ENCODE assay signal across 10 cellular contexts in genomic region chr16:75256871-75257343, GRCh38. TPM values are rescaled to one million over a fixed set of nuclear protein-coding genes. Genes with fewer than 3 reads are reported as not detected.
A peak's percentile ranks its signal among the peaks of the same experiment; 100 is the strongest.
DNase-seq lines count a peak whose midpoint lies in the region; ATAC-seq, FAIRE-seq and TF ChIP-seq lines count a peak whose summit lies in the region.
"Had no signal": no experiment of that assay in that cellular context is flagged by ENCODE, and none has a peak within 500 bp of the region (broad histone marks: within the 10 kb centered on the region; RNA-seq: fewer than 3 reads in every experiment).

No MANE protein-coding gene starts in this region.

- H3K4me3 ChIP-seq in HUES6 (ENCODE audit: low read depth, low read length) (no peak overlapping the region), left lung (no peak overlapping the region)

- H3K9ac ChIP-seq in HUES6 (ENCODE audit: low read length), result no peak overlapping the region

- peak; percentile 35 for TF ChIP-seq CTCF in chondrocyte (IDR thresholded peaks at IDR 0.05)
- TF ChIP-seq CTCF in left lung (IDR thresholded peaks at IDR 0.05), result no peak
- no peak for TF ChIP-seq CTCF in foreskin keratinocyte (conservative IDR thresholded peaks at IDR 0.05)

- intact Hi-C loops in left lung (cut with DNase I), result no loop called here

- peak overlapping the region; percentile 92 for H3K27ac Mint-ChIP-seq in chondrocyte (ENCODE audit: unreplicated experiment)
- H3K27ac Mint-ChIP-seq: activated naive CD4-positive, alpha-beta T cell treated with anti-CD3 and anti-CD28 coated beads for 36 hours; naive B cell had no signal

- ATAC-seq in left lung (peak; percentile 24), foreskin keratinocyte (no peak), HG02678 (IDR thresholded peaks at IDR 0.05; ENCODE audit: unreplicated experiment) (no peak)

- DNase-seq in chondrocyte (ENCODE audit: low spot score) (peak; percentile 91), left lung (peak; percentile 41 to 69), foreskin keratinocyte (no peak), urothelium cell line (ENCODE audit: low spot score) (no peak)
- DNase-seq: activated naive CD4-positive, alpha-beta T cell treated with anti-CD3 and anti-CD28 coated beads for 36 hours; naive B cell had no signal

- H3K36me3 Mint-ChIP-seq in chondrocyte (ENCODE audit: low read depth), result no peaks in the 10 kb centered on the region
- H3K36me3 Mint-ChIP-seq: naive B cell had no signal

- H3K4me1 ChIP-seq in HUES6 (ENCODE audit: control insufficient read depth, insufficient read depth, low read length) (peaks cover 78% of the 10 kb centered on the region), left lung (peaks cover 60 to 76% of the 10 kb centered on the region in 2 donors), foreskin keratinocyte (peaks cover 18% of the 10 kb centered on the region)

- no peaks in the 10 kb centered on the region for H3K9me3 Mint-ChIP-seq in chondrocyte (ENCODE audit: low read depth)
- H3K9me3 Mint-ChIP-seq: activated naive CD4-positive, alpha-beta T cell treated with anti-CD3 and anti-CD28 coated beads for 36 hours; naive B cell had no signal

- H3K27me3 ChIP-seq in HUES6 (ENCODE audit: control insufficient read depth, insufficient read depth, low read length), result no peaks in the 10 kb centered on the region
- H3K27me3 ChIP-seq in left lung, result peaks cover 0 to 54% of the 10 kb centered on the region in 2 donors
- no peaks in the 10 kb centered on the region for H3K27me3 ChIP-seq in foreskin keratinocyte

- H3K9me3 ChIP-seq in HUES6 (ENCODE audit: control insufficient read depth, insufficient read depth, low read depth, low read length) (no peaks in the 10 kb centered on the region), left lung (no peaks in the 10 kb centered on the region)

- peaks cover 91% of the 10 kb centered on the region for H3K4me1 Mint-ChIP-seq in chondrocyte (ENCODE audit: low read depth)

- peak overlapping the region; percentile 25 for H3K4me3 Mint-ChIP-seq in chondrocyte (ENCODE audit: unreplicated experiment)
- H3K4me3 Mint-ChIP-seq: activated naive CD4-positive, alpha-beta T cell treated with anti-CD3 and anti-CD28 coated beads for 36 hours; naive B cell had no signal

- no peak for FAIRE-seq in urothelium cell line (lab: Jason Lieb, UNC)

- H3K27ac ChIP-seq in HUES6 (ENCODE audit: low read depth, low read length) (peak overlapping the region; percentile 60; the same call in 1 of the 2 replicates), left lung (peak overlapping the region; percentile 68 to 72), temporal lobe (ENCODE audit: low read depth, low read length) (peak overlapping the region; percentile 55), foreskin keratinocyte (no peak overlapping the region)

- H3K36me3 ChIP-seq in HUES6 (ENCODE audit: control insufficient read depth, insufficient read depth, low read length), result 0 out of 2 replicates have a peak, but pooled peaks cover under 1% of the 10 kb centered on the region
- H3K36me3 ChIP-seq in left lung, result no peaks in the 10 kb centered on the region

- H3K27me3 Mint-ChIP-seq in chondrocyte (ENCODE audit: low read depth), result no peaks in the 10 kb centered on the region

RNA-seq across cellular contexts. Expression of gene BCAR1, which starts 5.5 kb away (rescaled TPM):
- total RNA-seq in chondrocyte, result 125 to 140 TPM (median 125 TPM) in 3 replicates
- 10 to 100 TPM; 67.6 to 73.6 TPM for total RNA-seq in left lung
- 17.2 TPM for total RNA-seq in temporal lobe
- 78.2 and 80.5 TPM in 2 replicates for total RNA-seq in foreskin keratinocyte
- polyA plus RNA-seq in foreskin keratinocyte, result 71.8 and 72.2 TPM in 2 replicates

RNA-seq across cellular contexts. Expression of gene CTRB1, which starts 38.1 kb away (rescaled TPM):
- total RNA-seq in chondrocyte (not detected in 3 replicates), left lung (not detected), temporal lobe (not detected), foreskin keratinocyte (not detected in 2 replicates)
- polyA plus RNA-seq in foreskin keratinocyte, result not detected in 2 replicates
- total RNA-seq: activated naive CD4-positive, alpha-beta T cell treated with anti-CD3 and anti-CD28 coated beads for 36 hours; RPMI7951 had no signal

RNA-seq across cellular contexts. Expression of gene CTRB2, which starts 49.9 kb away (rescaled TPM):
- total RNA-seq in chondrocyte (not detected in 3 replicates), left lung (not detected), temporal lobe (not detected), foreskin keratinocyte (not detected in 2 replicates)
- not detected in 2 replicates for polyA plus RNA-seq in foreskin keratinocyte
- total RNA-seq: activated naive CD4-positive, alpha-beta T cell treated with anti-CD3 and anti-CD28 coated beads for 36 hours; RPMI7951 had no signal

Comparison
In these comparisons a context has a peak if more than half of its experiments do, and no peak if none do; other contexts are left out.
1. DNase-seq: peak in chondrocyte (single experiment) and left lung (2 of 2); none in foreskin keratinocyte (0 of 2) and urothelium cell line (single experiment).